Comparison of ENCODE assay signal across 9 cellular contexts in genomic region chr16:50369133-50369804, GRCh38.
A peak's percentile ranks its signal among the peaks of the same experiment; 100 is the strongest.
DNase-seq lines count a peak whose midpoint lies in the region; TF ChIP-seq lines count a peak whose summit lies in the region.
"Had no signal": no experiment of that assay in that cellular context is flagged by ENCODE, and none has a peak within 500 bp of the region (broad histone marks: within the 10 kb centered on the region; RNA-seq: fewer than 3 reads in every experiment).

No MANE protein-coding gene starts in this region.

- H3K27me3 ChIP-seq in effector memory CD4-positive, alpha-beta T cell (replicated peaks; ENCODE audit: control insufficient read depth, insufficient read depth, low read length, poor library complexity, severe bottlenecking), result no peaks in the 10 kb centered on the region
- H3K27me3 ChIP-seq: pancreas had no signal

- no peak for TF ChIP-seq POLR2A in NB4 (IDR thresholded peaks at IDR 0.05; ENCODE audit: extremely low read depth, insufficient read length)

- TF ChIP-seq CTCF in NB4 (IDR thresholded peaks at IDR 0.05; ENCODE audit: low read depth, low read length), result no peak

- no peaks in the 10 kb centered on the region for H3K9me3 ChIP-seq in effector memory CD4-positive, alpha-beta T cell (ENCODE audit: control insufficient read depth, low read length)
- H3K9me3 ChIP-seq: pancreas had no signal

- H3K36me3 ChIP-seq in effector memory CD4-positive, alpha-beta T cell (ENCODE audit: control insufficient read depth, insufficient read depth, low read length), result peaks cover 1% of the 10 kb centered on the region
- H3K36me3 ChIP-seq: pancreas had no signal

- H3K27ac ChIP-seq in effector memory CD4-positive, alpha-beta T cell (ENCODE audit: insufficient read depth, low read length, poor library complexity, severe bottlenecking), result peak overlapping the region; percentile 68
- no peak overlapping the region for H3K27ac ChIP-seq in caudate nucleus (ENCODE audit: low read depth, low read length)

- H3K4me1 ChIP-seq in effector memory CD4-positive, alpha-beta T cell (ENCODE audit: control insufficient read depth, insufficient read depth, low read length, poor library complexity, severe bottlenecking), result peaks cover 21% of the 10 kb centered on the region

- H3K4me3 ChIP-seq in GM08714 (ENCODE audit: low read length), result peak overlapping the region; percentile 77
- peak overlapping the region; percentile 54 for H3K4me3 ChIP-seq in NB4 (ENCODE audit: low read depth, low read length)
- H3K4me3 ChIP-seq in effector memory CD4-positive, alpha-beta T cell (ENCODE audit: insufficient read depth, low read depth, low read length, poor library complexity, severe bottlenecking), result peak overlapping the region; percentile 57

- no peak for DNase-seq in NB4 (ENCODE audit: low read depth)
- DNase-seq in effector memory CD4-positive, alpha-beta T cell, result no peak
- DNase-seq in pons (ENCODE audit: low spot score), result peak; percentile 45
- no peak for DNase-seq in superior temporal gyrus (ENCODE audit: extremely low spot score)
- DNase-seq in AG08396 (ENCODE audit: low spot score), result no peak
- DNase-seq in caudate nucleus (lab: John Stamatoyannopoulos, UW), result no peak
- DNase-seq in epidermal melanocyte (ENCODE audit: insufficient read length, low spot score), result no peak
